1 cellular context compared by ENCODE assay signal in genomic region chr19:14507704-14508246, GRCh38.
TF ChIP-seq lines count a peak whose summit lies in the region.

No MANE protein-coding gene starts in this region.

TF ChIP-seq in WTC11, 78 proteins besides CTCF, POLR2A, EP300 and RAD21 (continued from another document):
- TF ChIP-seq, protein P1, sequence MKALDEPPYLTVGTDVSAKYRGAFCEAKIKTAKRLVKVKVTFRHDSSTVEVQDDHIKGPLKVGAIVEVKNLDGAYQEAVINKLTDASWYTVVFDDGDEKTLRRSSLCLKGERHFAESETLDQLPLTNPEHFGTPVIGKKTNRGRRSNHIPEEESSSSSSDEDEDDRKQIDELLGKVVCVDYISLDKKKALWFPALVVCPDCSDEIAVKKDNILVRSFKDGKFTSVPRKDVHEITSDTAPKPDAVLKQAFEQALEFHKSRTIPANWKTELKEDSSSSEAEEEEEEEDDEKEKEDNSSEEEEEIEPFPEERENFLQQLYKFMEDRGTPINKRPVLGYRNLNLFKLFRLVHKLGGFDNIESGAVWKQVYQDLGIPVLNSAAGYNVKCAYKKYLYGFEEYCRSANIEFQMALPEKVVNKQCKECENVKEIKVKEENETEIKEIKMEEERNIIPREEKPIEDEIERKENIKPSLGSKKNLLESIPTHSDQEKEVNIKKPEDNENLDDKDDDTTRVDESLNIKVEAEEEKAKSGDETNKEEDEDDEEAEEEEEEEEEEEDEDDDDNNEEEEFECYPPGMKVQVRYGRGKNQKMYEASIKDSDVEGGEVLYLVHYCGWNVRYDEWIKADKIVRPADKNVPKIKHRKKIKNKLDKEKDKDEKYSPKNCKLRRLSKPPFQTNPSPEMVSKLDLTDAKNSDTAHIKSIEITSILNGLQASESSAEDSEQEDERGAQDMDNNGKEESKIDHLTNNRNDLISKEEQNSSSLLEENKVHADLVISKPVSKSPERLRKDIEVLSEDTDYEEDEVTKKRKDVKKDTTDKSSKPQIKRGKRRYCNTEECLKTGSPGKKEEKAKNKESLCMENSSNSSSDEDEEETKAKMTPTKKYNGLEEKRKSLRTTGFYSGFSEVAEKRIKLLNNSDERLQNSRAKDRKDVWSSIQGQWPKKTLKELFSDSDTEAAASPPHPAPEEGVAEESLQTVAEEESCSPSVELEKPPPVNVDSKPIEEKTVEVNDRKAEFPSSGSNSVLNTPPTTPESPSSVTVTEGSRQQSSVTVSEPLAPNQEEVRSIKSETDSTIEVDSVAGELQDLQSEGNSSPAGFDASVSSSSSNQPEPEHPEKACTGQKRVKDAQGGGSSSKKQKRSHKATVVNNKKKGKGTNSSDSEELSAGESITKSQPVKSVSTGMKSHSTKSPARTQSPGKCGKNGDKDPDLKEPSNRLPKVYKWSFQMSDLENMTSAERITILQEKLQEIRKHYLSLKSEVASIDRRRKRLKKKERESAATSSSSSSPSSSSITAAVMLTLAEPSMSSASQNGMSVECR (CRISPR knock-in tag; IDR thresholded peaks at IDR 0.05; ENCODE audit: borderline replicate concordance) = no peak
- TF ChIP-seq STAT6 (CRISPR knock-in tag; conservative IDR thresholded peaks at IDR 0.05; ENCODE audit: low read depth) (no peak), TEAD1 (CRISPR knock-in tag; IDR thresholded peaks at IDR 0.05) (no peak), OVOL2 (CRISPR knock-in tag; IDR thresholded peaks at IDR 0.05; ENCODE audit: borderline replicate concordance) (no peak), NR3C1 (CRISPR knock-in tag; conservative IDR thresholded peaks at IDR 0.05; ENCODE audit: low read depth) (no peak), NR1H2 (CRISPR knock-in tag; IDR thresholded peaks at IDR 0.05) (no peak)
